In the genomic region with DNA sequence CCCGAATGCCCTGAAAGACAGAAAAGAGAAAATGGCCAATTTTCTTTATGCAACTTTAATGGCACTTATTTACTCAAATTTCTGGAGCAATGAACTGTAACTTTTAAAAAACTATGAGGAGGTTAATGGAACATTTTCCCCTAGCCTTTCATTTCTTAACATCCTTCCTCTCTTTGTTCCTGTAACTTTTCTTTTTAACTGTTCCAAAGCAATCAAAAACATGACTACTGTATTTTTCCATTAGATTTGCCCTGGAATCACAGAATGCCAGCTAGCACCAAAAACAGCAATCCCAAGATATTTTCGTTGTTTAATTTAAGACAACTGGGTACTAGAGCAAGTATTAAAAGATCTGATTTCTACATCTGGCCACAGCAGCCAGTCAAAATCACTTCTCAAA, we compare ENCODE assay signal across 11 cellular contexts. TPM values are rescaled to one million over a fixed set of nuclear protein-coding genes. Genes with fewer than 3 reads are reported as not detected.
DNase-seq lines count a peak whose midpoint lies in the region; ATAC-seq, FAIRE-seq and TF ChIP-seq lines count a peak whose summit lies in the region.
"Had no signal": no experiment of that assay in that cellular context is flagged by ENCODE, and none has a peak within 500 bp of the region (broad histone marks: within the 10 kb centered on the region; RNA-seq: fewer than 3 reads in every experiment).

No MANE protein-coding gene starts in this region.

- no peak for ATAC-seq in activated T-helper 17 cell treated with anti-CD3 and anti-CD28 coated beads, Interleukin-2, amount 50 U/mL, for 72 hours (replicated peaks)
- no peak for ATAC-seq in stimulated activated memory B cell treated with anti-CD40 and anti-IgM and Interleukin-4, amounts not matched to agents 10 μg/mL and 1 μg/mL and 100 μg/mL, for 72 hours
- ATAC-seq in GM19452 (IDR thresholded peaks at IDR 0.05; ENCODE audit: unreplicated experiment) (no peak), pancreas (no peak)

- H3K27ac ChIP-seq in iPS-20b (ENCODE audit: low read length) (no peak overlapping the region), pancreas (peak overlapping the region in 1 of 4 donors; percentile 30)

- H3K36me3 ChIP-seq in iPS-20b (ENCODE audit: insufficient read depth, low read depth, low read length) (peaks cover 3% of the 10 kb centered on the region), pancreas (no peaks in the 10 kb centered on the region)

- H3K4me1 ChIP-seq in iPS-20b (ENCODE audit: insufficient read depth, low read length) (peaks cover 20% of the 10 kb centered on the region), pancreas (peaks cover 29 to 63% (median 37%) of the 10 kb centered on the region in 3 donors)

- peaks cover 7% of the 10 kb centered on the region for H3K36me3 Mint-ChIP-seq in T-helper 1 cell treated with Interleukin-12 subunit alpha and Interleukin-12 subunit beta and Interleukin-4 antibody, amounts not matched to agents 30 μg/mL and 1 μg/mL, for 36 hours (ENCODE audit: low read depth)
- H3K36me3 Mint-ChIP-seq in activated T-helper 17 cell treated with anti-CD3 and anti-CD28 coated beads, Interleukin-2, amount 50 U/mL, for 72 hours (ENCODE audit: low read depth): peaks cover 67% of the 10 kb centered on the region
- H3K36me3 Mint-ChIP-seq in stimulated activated memory B cell treated with anti-CD40 and anti-IgM and Interleukin-4, amounts not matched to agents 10 μg/mL and 1 μg/mL and 100 μg/mL, for 72 hours: peaks cover 28% of the 10 kb centered on the region

- intact Hi-C loops in pancreas (cut with DNase I): loop anchor here in 2 of 3 donors (10.0 kb wide), 1 partner anchor 60 kb away; the partner anchor contains the start of genes CIAO1 (in 2 of the 2) and TMEM127 (in 2 of the 2)

- peak overlapping the region; percentile 59 for H3K4me3 Mint-ChIP-seq in T-helper 1 cell treated with Interleukin-12 subunit alpha and Interleukin-12 subunit beta and Interleukin-4 antibody, amounts not matched to agents 30 μg/mL and 1 μg/mL, for 36 hours
- H3K4me3 Mint-ChIP-seq in activated T-helper 17 cell treated with anti-CD3 and anti-CD28 coated beads, Interleukin-2, amount 50 U/mL, for 72 hours: peak overlapping the region; percentile 93
- H3K4me3 Mint-ChIP-seq in stimulated activated memory B cell treated with anti-CD40 and anti-IgM and Interleukin-4, amounts not matched to agents 10 μg/mL and 1 μg/mL and 100 μg/mL, for 72 hours: peak overlapping the region; percentile 67

- H3K27me3 ChIP-seq in iPS-20b (ENCODE audit: insufficient read depth, low read length): no peaks in the 10 kb centered on the region
- no peaks in the 10 kb centered on the region for H3K27me3 ChIP-seq in pancreas

- WGBS in pancreas, 2 donors: 16 to 26% methylated on average over 2 of the region's 2 CpGs

- no peak for TF ChIP-seq CTCF in pancreas (IDR thresholded peaks at IDR 0.05)

- H3K4me3 ChIP-seq in iPS-20b (ENCODE audit: low read length) (peak overlapping the region; percentile 52; the same call in 1 of the 2 replicates), pancreas (no peak overlapping the region)

- no peaks in the 10 kb centered on the region for H3K27me3 Mint-ChIP-seq in T-helper 1 cell treated with Interleukin-12 subunit alpha and Interleukin-12 subunit beta and Interleukin-4 antibody, amounts not matched to agents 30 μg/mL and 1 μg/mL, for 36 hours (ENCODE audit: low read depth)
- H3K27me3 Mint-ChIP-seq in activated T-helper 17 cell treated with anti-CD3 and anti-CD28 coated beads, Interleukin-2, amount 50 U/mL, for 72 hours: no peaks in the 10 kb centered on the region
- H3K27me3 Mint-ChIP-seq in stimulated activated memory B cell treated with anti-CD40 and anti-IgM and Interleukin-4, amounts not matched to agents 10 μg/mL and 1 μg/mL and 100 μg/mL, for 72 hours: no peaks in the 10 kb centered on the region

- peak overlapping the region; percentile 58 for H3K27ac Mint-ChIP-seq in T-helper 1 cell treated with Interleukin-12 subunit alpha and Interleukin-12 subunit beta and Interleukin-4 antibody, amounts not matched to agents 30 μg/mL and 1 μg/mL, for 36 hours
- H3K27ac Mint-ChIP-seq in activated T-helper 17 cell treated with anti-CD3 and anti-CD28 coated beads, Interleukin-2, amount 50 U/mL, for 72 hours: peak overlapping the region; percentile 81
- peak overlapping the region; percentile 80 for H3K27ac Mint-ChIP-seq in stimulated activated memory B cell treated with anti-CD40 and anti-IgM and Interleukin-4, amounts not matched to agents 10 μg/mL and 1 μg/mL and 100 μg/mL, for 72 hours

- no peaks in the 10 kb centered on the region for H3K9me3 Mint-ChIP-seq in T-helper 1 cell treated with Interleukin-12 subunit alpha and Interleukin-12 subunit beta and Interleukin-4 antibody, amounts not matched to agents 30 μg/mL and 1 μg/mL, for 36 hours
- H3K9me3 Mint-ChIP-seq in activated T-helper 17 cell treated with anti-CD3 and anti-CD28 coated beads, Interleukin-2, amount 50 U/mL, for 72 hours: no peaks in the 10 kb centered on the region
- no peaks in the 10 kb centered on the region for H3K9me3 Mint-ChIP-seq in stimulated activated memory B cell treated with anti-CD40 and anti-IgM and Interleukin-4, amounts not matched to agents 10 μg/mL and 1 μg/mL and 100 μg/mL, for 72 hours

- peaks cover 52% of the 10 kb centered on the region for H3K4me1 Mint-ChIP-seq in T-helper 1 cell treated with Interleukin-12 subunit alpha and Interleukin-12 subunit beta and Interleukin-4 antibody, amounts not matched to agents 30 μg/mL and 1 μg/mL, for 36 hours (ENCODE audit: low read depth)
- peaks cover 33% of the 10 kb centered on the region for H3K4me1 Mint-ChIP-seq in activated T-helper 17 cell treated with anti-CD3 and anti-CD28 coated beads, Interleukin-2, amount 50 U/mL, for 72 hours
- peaks cover 63% of the 10 kb centered on the region for H3K4me1 Mint-ChIP-seq in stimulated activated memory B cell treated with anti-CD40 and anti-IgM and Interleukin-4, amounts not matched to agents 10 μg/mL and 1 μg/mL and 100 μg/mL, for 72 hours

- H3K9me3 ChIP-seq in iPS-20b (ENCODE audit: insufficient read depth, low read depth, low read length) (no peaks in the 10 kb centered on the region), pancreas (no peaks in the 10 kb centered on the region)

- no peak for FAIRE-seq in pancreas (lab: Jason Lieb, UNC)
- FAIRE-seq: A204.1 had no signal

- DNase-seq in T-helper 1 cell: no peak
- no peak for DNase-seq in putamen (ENCODE audit: low spot score)
- no peak for DNase-seq in pancreas
- DNase-seq: aorta, islet precursor cell had no signal

- peak overlapping the region; percentile 40; the same call in 1 of the 2 replicates for H3K9ac ChIP-seq in iPS-20b (ENCODE audit: low read depth, low read length)

RNA-seq across cellular contexts. Expression of gene STARD7, which starts 3.8 kb away (rescaled TPM):
- total RNA-seq in activated T-helper 17 cell treated with anti-CD3 and anti-CD28 coated beads, Interleukin-2, amount 50 U/mL, for 72 hours: 100 to 1,000 TPM; 140 to 190 TPM
- 10 to 100 TPM; 37.1 to 65.1 (median 58.5) TPM for total RNA-seq in pancreas
- 10 to 100 TPM; 21.7 to 29.5 TPM for polyA plus RNA-seq in pancreas

RNA-seq across cellular contexts. Expression of gene DUSP2, which starts 59.6 kb away (rescaled TPM):
- total RNA-seq in activated T-helper 17 cell treated with anti-CD3 and anti-CD28 coated beads, Interleukin-2, amount 50 U/mL, for 72 hours: 100 to 1,000 TPM in 1 of 2 donors, 10 to 100 TPM in 1; 82.0 to 379 TPM
- total RNA-seq in pancreas: 1 to 10 TPM in 4 of 6 donors, under 1 TPM in 2; 0.32 to 3.1 (median 1.2) TPM
- 1 to 10 TPM; 1.3 to 1.8 TPM for polyA plus RNA-seq in pancreas

Comparison
In these comparisons a context has a peak if more than half of its experiments do, and no peak if none do; other contexts are left out.
1. RNA of gene DUSP2, which starts 59.6 kb away (total RNA-seq): 82.0 to 379 TPM in activated T-helper 17 cell treated with anti-CD3 and anti-CD28 coated beads, Interleukin-2, amount 50 U/mL, for 72 hours; 0.32 to 3.1 TPM in pancreas; every median in the first group is over 10 times any median in the second.
2. Peak in every context shown above with its lines, with median percentiles within 50 percentile points of each other: H3K27ac Mint-ChIP-seq and H3K4me3 Mint-ChIP-seq.